17 cellular contexts compared by ENCODE assay signal in genomic region chr14:44756577-44756976, GRCh38.
"Had no signal": no experiment of that assay in that cellular context is flagged by ENCODE, and none has a peak within 500 bp of the region (broad histone marks: within the 10 kb centered on the region; RNA-seq: fewer than 3 reads in every experiment).

No MANE protein-coding gene starts in this region.

- DNase-seq: effector memory CD8-positive, alpha-beta T cell; foreskin keratinocyte; immature natural killer cell; kidney; left cardiac atrium; mesendoderm; naive thymus-derived CD4-positive, alpha-beta T cell; nephron progenitor cell; right cardiac atrium; small intestine; stimulated activated CD4-positive, alpha-beta T cell treated with anti-CD3 and anti-CD28 coated beads, Interleukin-12 subunit alpha, Interleukin-12 subunit beta, amount 100 ng/mL, for 4 hours; stimulated activated naive CD4-positive, alpha-beta T cell; stomach; substantia nigra; trophoblast cell had no signal

- H3K9me3 ChIP-seq: esophagus muscularis mucosa, stomach had no signal

- H3K27me3 ChIP-seq: esophagus muscularis mucosa, foreskin keratinocyte, stomach had no signal

- H3K36me3 ChIP-seq: esophagus muscularis mucosa, stomach had no signal

- ATAC-seq: effector memory CD8-positive, alpha-beta T cell; foreskin keratinocyte; left cardiac atrium; naive thymus-derived CD4-positive, alpha-beta T cell; right cardiac atrium had no signal

- H3K4me1 ChIP-seq: esophagus muscularis mucosa, foreskin keratinocyte, stomach had no signal

- H3K4me3 ChIP-seq: esophagus muscularis mucosa, stomach had no signal

- H3K27ac ChIP-seq: epithelial cell of prostate, esophagus muscularis mucosa, foreskin keratinocyte, stomach had no signal
